Comparison of ENCODE assay signal across 1 cellular context in genomic region chr17:1480747-1481465, GRCh38.
TF ChIP-seq lines count a peak whose summit lies in the region.

No MANE protein-coding gene starts in this region.

TF ChIP-seq in HEK293, 187 proteins besides CTCF, POLR2A, EP300 and RAD21 (continued from another document):
- TF ChIP-seq HIC1 (tag by site-specific recombination; IDR thresholded peaks at IDR 0.05) (0 out of 2 replicates have a peak, but pooled peaks have one; percentile 60), ZSCAN5A (tag by site-specific recombination; IDR thresholded peaks at IDR 0.05) (no peak), ZNF280C (tag by site-specific recombination; IDR thresholded peaks at IDR 0.05) (no peak), SP3 (tag by site-specific recombination; IDR thresholded peaks at IDR 0.05) (no peak), KLF7 (tag by site-specific recombination; IDR thresholded peaks at IDR 0.05; ENCODE audit: borderline replicate concordance) (no peak), GLIS2 (tag by site-specific recombination; IDR thresholded peaks at IDR 0.05) (peak; percentile 13; the same call in 1 of the 2 replicates)
TF ChIP-seq in HEK293: peak in this region for 3.
